ENCODE assay signal across 1 cellular context in the genomic region with DNA sequence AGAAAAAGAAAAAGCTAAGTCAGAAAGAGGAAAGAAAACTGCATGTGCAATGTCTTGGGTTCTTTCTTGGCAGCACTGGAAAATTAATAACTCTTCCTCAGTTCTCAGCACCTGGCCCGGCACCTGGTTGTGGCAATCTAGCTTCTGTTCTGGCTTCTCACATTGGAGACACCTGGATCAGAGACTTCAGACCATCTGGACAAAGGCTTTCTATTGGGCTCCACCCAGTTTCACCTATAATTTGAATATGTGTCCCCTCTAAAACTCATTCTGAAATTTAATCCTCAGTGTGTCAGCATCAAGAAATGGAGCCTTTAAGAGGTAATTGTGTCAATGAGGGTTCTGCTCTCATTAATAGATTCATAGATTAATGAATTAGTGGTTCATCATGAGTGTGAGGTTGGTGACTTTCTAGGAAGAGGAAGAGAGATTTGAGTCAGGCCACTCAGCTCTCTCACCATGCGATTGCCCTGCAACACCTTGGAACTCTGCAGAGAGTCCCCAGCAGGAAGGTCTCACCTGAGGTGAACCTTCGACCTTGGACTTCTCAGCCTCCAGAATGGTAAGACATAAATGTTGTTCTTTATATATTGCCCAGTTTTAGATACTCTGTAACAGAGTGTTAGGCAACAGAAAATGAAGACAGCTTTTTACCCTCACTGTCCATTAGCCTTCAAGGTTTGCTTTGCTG.
A peak's percentile ranks its signal among the peaks of the same experiment; 100 is the strongest.
TF ChIP-seq lines count a peak whose summit lies in the region.

No MANE protein-coding gene starts in this region.

TF ChIP-seq in K562, 482 proteins besides CTCF, POLR2A, EP300 and RAD21 (continued from another document):
- TF ChIP-seq, protein P1, sequence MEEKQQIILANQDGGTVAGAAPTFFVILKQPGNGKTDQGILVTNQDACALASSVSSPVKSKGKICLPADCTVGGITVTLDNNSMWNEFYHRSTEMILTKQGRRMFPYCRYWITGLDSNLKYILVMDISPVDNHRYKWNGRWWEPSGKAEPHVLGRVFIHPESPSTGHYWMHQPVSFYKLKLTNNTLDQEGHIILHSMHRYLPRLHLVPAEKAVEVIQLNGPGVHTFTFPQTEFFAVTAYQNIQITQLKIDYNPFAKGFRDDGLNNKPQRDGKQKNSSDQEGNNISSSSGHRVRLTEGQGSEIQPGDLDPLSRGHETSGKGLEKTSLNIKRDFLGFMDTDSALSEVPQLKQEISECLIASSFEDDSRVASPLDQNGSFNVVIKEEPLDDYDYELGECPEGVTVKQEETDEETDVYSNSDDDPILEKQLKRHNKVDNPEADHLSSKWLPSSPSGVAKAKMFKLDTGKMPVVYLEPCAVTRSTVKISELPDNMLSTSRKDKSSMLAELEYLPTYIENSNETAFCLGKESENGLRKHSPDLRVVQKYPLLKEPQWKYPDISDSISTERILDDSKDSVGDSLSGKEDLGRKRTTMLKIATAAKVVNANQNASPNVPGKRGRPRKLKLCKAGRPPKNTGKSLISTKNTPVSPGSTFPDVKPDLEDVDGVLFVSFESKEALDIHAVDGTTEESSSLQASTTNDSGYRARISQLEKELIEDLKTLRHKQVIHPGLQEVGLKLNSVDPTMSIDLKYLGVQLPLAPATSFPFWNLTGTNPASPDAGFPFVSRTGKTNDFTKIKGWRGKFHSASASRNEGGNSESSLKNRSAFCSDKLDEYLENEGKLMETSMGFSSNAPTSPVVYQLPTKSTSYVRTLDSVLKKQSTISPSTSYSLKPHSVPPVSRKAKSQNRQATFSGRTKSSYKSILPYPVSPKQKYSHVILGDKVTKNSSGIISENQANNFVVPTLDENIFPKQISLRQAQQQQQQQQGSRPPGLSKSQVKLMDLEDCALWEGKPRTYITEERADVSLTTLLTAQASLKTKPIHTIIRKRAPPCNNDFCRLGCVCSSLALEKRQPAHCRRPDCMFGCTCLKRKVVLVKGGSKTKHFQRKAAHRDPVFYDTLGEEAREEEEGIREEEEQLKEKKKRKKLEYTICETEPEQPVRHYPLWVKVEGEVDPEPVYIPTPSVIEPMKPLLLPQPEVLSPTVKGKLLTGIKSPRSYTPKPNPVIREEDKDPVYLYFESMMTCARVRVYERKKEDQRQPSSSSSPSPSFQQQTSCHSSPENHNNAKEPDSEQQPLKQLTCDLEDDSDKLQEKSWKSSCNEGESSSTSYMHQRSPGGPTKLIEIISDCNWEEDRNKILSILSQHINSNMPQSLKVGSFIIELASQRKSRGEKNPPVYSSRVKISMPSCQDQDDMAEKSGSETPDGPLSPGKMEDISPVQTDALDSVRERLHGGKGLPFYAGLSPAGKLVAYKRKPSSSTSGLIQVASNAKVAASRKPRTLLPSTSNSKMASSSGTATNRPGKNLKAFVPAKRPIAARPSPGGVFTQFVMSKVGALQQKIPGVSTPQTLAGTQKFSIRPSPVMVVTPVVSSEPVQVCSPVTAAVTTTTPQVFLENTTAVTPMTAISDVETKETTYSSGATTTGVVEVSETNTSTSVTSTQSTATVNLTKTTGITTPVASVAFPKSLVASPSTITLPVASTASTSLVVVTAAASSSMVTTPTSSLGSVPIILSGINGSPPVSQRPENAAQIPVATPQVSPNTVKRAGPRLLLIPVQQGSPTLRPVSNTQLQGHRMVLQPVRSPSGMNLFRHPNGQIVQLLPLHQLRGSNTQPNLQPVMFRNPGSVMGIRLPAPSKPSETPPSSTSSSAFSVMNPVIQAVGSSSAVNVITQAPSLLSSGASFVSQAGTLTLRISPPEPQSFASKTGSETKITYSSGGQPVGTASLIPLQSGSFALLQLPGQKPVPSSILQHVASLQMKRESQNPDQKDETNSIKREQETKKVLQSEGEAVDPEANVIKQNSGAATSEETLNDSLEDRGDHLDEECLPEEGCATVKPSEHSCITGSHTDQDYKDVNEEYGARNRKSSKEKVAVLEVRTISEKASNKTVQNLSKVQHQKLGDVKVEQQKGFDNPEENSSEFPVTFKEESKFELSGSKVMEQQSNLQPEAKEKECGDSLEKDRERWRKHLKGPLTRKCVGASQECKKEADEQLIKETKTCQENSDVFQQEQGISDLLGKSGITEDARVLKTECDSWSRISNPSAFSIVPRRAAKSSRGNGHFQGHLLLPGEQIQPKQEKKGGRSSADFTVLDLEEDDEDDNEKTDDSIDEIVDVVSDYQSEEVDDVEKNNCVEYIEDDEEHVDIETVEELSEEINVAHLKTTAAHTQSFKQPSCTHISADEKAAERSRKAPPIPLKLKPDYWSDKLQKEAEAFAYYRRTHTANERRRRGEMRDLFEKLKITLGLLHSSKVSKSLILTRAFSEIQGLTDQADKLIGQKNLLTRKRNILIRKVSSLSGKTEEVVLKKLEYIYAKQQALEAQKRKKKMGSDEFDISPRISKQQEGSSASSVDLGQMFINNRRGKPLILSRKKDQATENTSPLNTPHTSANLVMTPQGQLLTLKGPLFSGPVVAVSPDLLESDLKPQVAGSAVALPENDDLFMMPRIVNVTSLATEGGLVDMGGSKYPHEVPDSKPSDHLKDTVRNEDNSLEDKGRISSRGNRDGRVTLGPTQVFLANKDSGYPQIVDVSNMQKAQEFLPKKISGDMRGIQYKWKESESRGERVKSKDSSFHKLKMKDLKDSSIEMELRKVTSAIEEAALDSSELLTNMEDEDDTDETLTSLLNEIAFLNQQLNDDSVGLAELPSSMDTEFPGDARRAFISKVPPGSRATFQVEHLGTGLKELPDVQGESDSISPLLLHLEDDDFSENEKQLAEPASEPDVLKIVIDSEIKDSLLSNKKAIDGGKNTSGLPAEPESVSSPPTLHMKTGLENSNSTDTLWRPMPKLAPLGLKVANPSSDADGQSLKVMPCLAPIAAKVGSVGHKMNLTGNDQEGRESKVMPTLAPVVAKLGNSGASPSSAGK (IDR thresholded peaks at IDR 0.05) = no peak
- no peak for TF ChIP-seq KDM5B (IDR thresholded peaks at IDR 0.05; ENCODE audit: insufficient replicate concordance, low read depth, low read length)
- TF ChIP-seq, protein P2, sequence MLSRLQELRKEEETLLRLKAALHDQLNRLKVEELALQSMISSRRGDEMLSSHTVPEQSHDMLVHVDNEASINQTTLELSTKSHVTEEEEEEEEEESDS (CRISPR knock-in tag; IDR thresholded peaks at IDR 0.05) = 0 out of 2 replicates have a peak, but pooled peaks have one; percentile 45
- TF ChIP-seq XRCC3 (IDR thresholded peaks at IDR 0.05) = no peak
- TF ChIP-seq, protein P3, sequence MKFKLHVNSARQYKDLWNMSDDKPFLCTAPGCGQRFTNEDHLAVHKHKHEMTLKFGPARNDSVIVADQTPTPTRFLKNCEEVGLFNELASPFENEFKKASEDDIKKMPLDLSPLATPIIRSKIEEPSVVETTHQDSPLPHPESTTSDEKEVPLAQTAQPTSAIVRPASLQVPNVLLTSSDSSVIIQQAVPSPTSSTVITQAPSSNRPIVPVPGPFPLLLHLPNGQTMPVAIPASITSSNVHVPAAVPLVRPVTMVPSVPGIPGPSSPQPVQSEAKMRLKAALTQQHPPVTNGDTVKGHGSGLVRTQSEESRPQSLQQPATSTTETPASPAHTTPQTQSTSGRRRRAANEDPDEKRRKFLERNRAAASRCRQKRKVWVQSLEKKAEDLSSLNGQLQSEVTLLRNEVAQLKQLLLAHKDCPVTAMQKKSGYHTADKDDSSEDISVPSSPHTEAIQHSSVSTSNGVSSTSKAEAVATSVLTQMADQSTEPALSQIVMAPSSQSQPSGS (CRISPR knock-in tag; IDR thresholded peaks at IDR 0.05) = no peak
TF ChIP-seq in K562: peak in this region for 8.
